Comparison of ENCODE assay signal across 23 cellular contexts in the genomic region with DNA sequence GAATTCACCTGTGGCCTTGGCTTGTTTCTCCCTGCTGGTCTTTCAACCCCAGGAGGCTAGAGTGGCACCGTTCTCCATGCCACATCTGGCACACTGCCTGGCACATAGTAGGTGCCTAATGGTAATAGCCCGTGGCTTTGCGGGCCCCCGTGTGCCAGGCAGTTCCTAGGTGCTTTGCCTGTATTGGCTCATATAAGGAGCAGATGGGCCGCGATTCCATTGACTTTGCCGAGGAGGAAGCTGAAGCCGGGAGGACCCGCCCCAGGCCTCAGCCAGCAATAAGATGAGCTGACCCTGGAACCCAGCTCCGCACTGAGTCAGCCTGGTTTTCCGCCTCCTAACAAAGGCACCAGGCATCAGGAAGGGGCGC. TPM values are rescaled to one million over a fixed set of nuclear protein-coding genes. Genes with fewer than 3 reads are reported as not detected.
"Had no signal": no experiment of that assay in that cellular context is flagged by ENCODE, and none has a peak within 500 bp of the region (broad histone marks: within the 10 kb centered on the region; RNA-seq: fewer than 3 reads in every experiment).

No MANE protein-coding gene starts in this region.

- ATAC-seq: activated CD4-positive, alpha-beta T cell treated with anti-CD3 and anti-CD28 coated beads for 36 hours; left ventricle myocardium superior; natural killer cell; stimulated activated naive B cell treated with anti-CD40 and anti-IgM and Interleukin-4, amounts not matched to agents 10 μg/mL and 1 μg/mL and 100 μg/mL, for 72 hours had no signal

- H3K27ac Mint-ChIP-seq: activated CD4-positive, alpha-beta memory T cell treated with anti-CD3 and anti-CD28 coated beads for 36 hours; activated CD4-positive, alpha-beta T cell treated with anti-CD3 and anti-CD28 coated beads for 36 hours; activated naive CD4-positive, alpha-beta T cell treated with anti-CD3 and anti-CD28 coated beads, Interleukin-2, amount 50 U/mL, for 72 hours; activated T-helper 1 cell treated with anti-CD3 and anti-CD28 coated beads, Interleukin-12 subunit alpha, Interleukin-12 subunit beta, Interleukin-2, Interleukin-4 antibody, amounts not matched to agents 30 ng/mL and 10 ng/mL and 1 ng/mL, durations not matched to agents 14 hours and 24 hours and 36 hours; endodermal cell; memory B cell; natural killer cell; stimulated activated naive B cell treated with anti-CD40 and anti-IgM and Interleukin-4, amounts not matched to agents 10 μg/mL and 1 μg/mL and 100 μg/mL, for 72 hours; T-helper 2 cell treated with Interferon-gamma antibody and Interleukin-4, amounts not matched to agents 5 μg/mL and 100 μg/mL, for 36 hours had no signal

- DNase-seq: activated CD4-positive, alpha-beta memory T cell treated with anti-CD3 and anti-CD28 coated beads for 36 hours; activated CD4-positive, alpha-beta T cell treated with anti-CD3 and anti-CD28 coated beads for 36 hours; activated gamma-delta T cell treated with Interleukin-2 at 50 U/mL for 16 hours; activated T-cell treated with anti-CD3 and anti-CD28 coated beads for 4 hours; foreskin melanocyte; glutamatergic neuron; hippocampal formation; kidney; left ventricle myocardium superior; natural killer cell; nucleus accumbens; stimulated activated naive B cell treated with anti-CD40 and anti-IgM and Interleukin-4, amounts not matched to agents 10 μg/mL and 1 μg/mL and 100 μg/mL, for 72 hours had no signal

- H3K27ac ChIP-seq: adrenal gland had no signal

- H3K4me1 ChIP-seq: adrenal gland had no signal

- H3K4me3 Mint-ChIP-seq: activated CD4-positive, alpha-beta memory T cell treated with anti-CD3 and anti-CD28 coated beads for 36 hours; activated CD4-positive, alpha-beta T cell treated with anti-CD3 and anti-CD28 coated beads for 36 hours; activated T-helper 1 cell treated with anti-CD3 and anti-CD28 coated beads, Interleukin-12 subunit alpha, Interleukin-12 subunit beta, Interleukin-2, Interleukin-4 antibody, amounts not matched to agents 30 ng/mL and 10 ng/mL and 1 ng/mL, durations not matched to agents 14 hours and 24 hours and 36 hours; endodermal cell; memory B cell; natural killer cell; stimulated activated naive B cell treated with anti-CD40 and anti-IgM and Interleukin-4, amounts not matched to agents 10 μg/mL and 1 μg/mL and 100 μg/mL, for 72 hours; T-helper 2 cell treated with Interferon-gamma antibody and Interleukin-4, amounts not matched to agents 5 μg/mL and 100 μg/mL, for 36 hours had no signal

- H3K9me3 Mint-ChIP-seq: activated CD4-positive, alpha-beta memory T cell treated with anti-CD3 and anti-CD28 coated beads for 36 hours; activated naive CD4-positive, alpha-beta T cell treated with anti-CD3 and anti-CD28 coated beads, Interleukin-2, amount 50 U/mL, for 72 hours; activated T-helper 1 cell treated with anti-CD3 and anti-CD28 coated beads, Interleukin-12 subunit alpha, Interleukin-12 subunit beta, Interleukin-2, Interleukin-4 antibody, amounts not matched to agents 30 ng/mL and 10 ng/mL and 1 ng/mL, durations not matched to agents 14 hours and 24 hours and 36 hours; memory B cell; natural killer cell; stimulated activated naive B cell treated with anti-CD40 and anti-IgM and Interleukin-4, amounts not matched to agents 10 μg/mL and 1 μg/mL and 100 μg/mL, for 72 hours had no signal

- H3K36me3 ChIP-seq: adrenal gland had no signal

- H3K4me3 ChIP-seq: adrenal gland had no signal

- H3K36me3 Mint-ChIP-seq: activated naive CD4-positive, alpha-beta T cell treated with anti-CD3 and anti-CD28 coated beads, Interleukin-2, amount 50 U/mL, for 72 hours; memory B cell; natural killer cell had no signal

- FAIRE-seq: kidney, TTC549 had no signal

- H3K9me3 ChIP-seq: adrenal gland had no signal

RNA-seq across cellular contexts. Expression of a gene that starts 0.8 kb away (rescaled TPM):
- total RNA-seq: activated CD4-positive, alpha-beta memory T cell treated with anti-CD3 and anti-CD28 coated beads for 36 hours; activated CD4-positive, alpha-beta T cell treated with anti-CD3 and anti-CD28 coated beads for 36 hours; activated naive CD4-positive, alpha-beta T cell treated with anti-CD3 and anti-CD28 coated beads, Interleukin-2, amount 50 U/mL, for 72 hours; activated T-helper 1 cell treated with anti-CD3 and anti-CD28 coated beads, Interleukin-12 subunit alpha, Interleukin-12 subunit beta, Interleukin-2, Interleukin-4 antibody, amounts not matched to agents 30 ng/mL and 10 ng/mL and 1 ng/mL, durations not matched to agents 14 hours and 24 hours and 36 hours; adrenal gland; chondrocyte; dermis microvascular lymphatic vessel endothelial cell; endodermal cell; epithelial cell of proximal tubule; kidney; urinary bladder had no signal

RNA-seq across cellular contexts. Expression of a gene that starts 18.8 kb away (rescaled TPM):
- total RNA-seq: activated CD4-positive, alpha-beta memory T cell treated with anti-CD3 and anti-CD28 coated beads for 36 hours; activated CD4-positive, alpha-beta T cell treated with anti-CD3 and anti-CD28 coated beads for 36 hours; activated naive CD4-positive, alpha-beta T cell treated with anti-CD3 and anti-CD28 coated beads, Interleukin-2, amount 50 U/mL, for 72 hours; activated T-helper 1 cell treated with anti-CD3 and anti-CD28 coated beads, Interleukin-12 subunit alpha, Interleukin-12 subunit beta, Interleukin-2, Interleukin-4 antibody, amounts not matched to agents 30 ng/mL and 10 ng/mL and 1 ng/mL, durations not matched to agents 14 hours and 24 hours and 36 hours; chondrocyte; dermis microvascular lymphatic vessel endothelial cell; epithelial cell of proximal tubule; kidney; left ventricle myocardium superior; natural killer cell had no signal
- polyA plus RNA-seq: urinary bladder had no signal

RNA-seq across cellular contexts. Expression of a gene that starts 48.4 kb away (rescaled TPM):
- total RNA-seq: activated CD4-positive, alpha-beta memory T cell treated with anti-CD3 and anti-CD28 coated beads for 36 hours; activated T-helper 1 cell treated with anti-CD3 and anti-CD28 coated beads, Interleukin-12 subunit alpha, Interleukin-12 subunit beta, Interleukin-2, Interleukin-4 antibody, amounts not matched to agents 30 ng/mL and 10 ng/mL and 1 ng/mL, durations not matched to agents 14 hours and 24 hours and 36 hours; epithelial cell of proximal tubule; natural killer cell had no signal
